1 cellular context compared by ENCODE assay signal in the genomic region with DNA sequence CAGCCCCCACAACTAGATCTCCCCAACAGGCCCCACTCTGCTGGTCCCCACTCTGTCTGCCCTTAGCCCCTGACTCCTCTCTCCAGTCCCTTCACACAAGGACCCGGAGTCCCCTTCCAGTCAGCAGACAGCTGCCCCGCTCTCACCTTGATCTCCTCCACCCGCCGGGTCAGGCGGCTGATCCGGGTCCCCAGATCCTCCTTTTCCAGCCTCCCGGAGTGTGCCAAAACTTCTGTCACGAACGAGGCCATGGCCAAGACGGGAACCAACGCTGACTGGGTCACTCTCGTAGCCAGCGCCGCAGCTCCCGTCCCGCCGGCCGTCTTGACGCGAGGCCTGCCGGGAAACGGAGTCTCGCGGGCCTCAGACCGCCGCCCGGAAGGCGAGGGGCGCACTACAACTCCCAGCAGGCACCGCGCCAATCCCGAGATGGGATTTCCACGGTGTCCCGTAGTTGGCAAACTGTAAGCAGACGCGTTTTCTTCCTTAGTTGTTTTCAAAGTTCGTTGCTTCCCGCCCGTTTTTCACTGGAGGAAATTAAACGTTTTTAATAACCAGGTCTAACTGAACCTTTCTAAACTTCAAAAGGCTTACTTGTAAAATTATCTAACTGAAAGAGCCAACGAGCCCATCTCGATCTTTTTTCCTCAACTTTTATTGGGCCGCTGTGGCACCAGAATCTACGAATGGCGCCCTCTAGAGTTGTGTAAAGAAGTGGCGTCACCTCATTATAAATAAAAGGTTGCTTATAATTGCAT.
TF ChIP-seq lines count a peak whose summit lies in the region.

ZW10 (minus strand) TSS at position 277 of the 758 bp plus-strand sequence; CDS start at position 251, 26 bp downstream.

TF ChIP-seq in HepG2, 621 proteins besides CTCF, POLR2A, EP300 and RAD21 (continued from another document):
- TF ChIP-seq, protein P1, sequence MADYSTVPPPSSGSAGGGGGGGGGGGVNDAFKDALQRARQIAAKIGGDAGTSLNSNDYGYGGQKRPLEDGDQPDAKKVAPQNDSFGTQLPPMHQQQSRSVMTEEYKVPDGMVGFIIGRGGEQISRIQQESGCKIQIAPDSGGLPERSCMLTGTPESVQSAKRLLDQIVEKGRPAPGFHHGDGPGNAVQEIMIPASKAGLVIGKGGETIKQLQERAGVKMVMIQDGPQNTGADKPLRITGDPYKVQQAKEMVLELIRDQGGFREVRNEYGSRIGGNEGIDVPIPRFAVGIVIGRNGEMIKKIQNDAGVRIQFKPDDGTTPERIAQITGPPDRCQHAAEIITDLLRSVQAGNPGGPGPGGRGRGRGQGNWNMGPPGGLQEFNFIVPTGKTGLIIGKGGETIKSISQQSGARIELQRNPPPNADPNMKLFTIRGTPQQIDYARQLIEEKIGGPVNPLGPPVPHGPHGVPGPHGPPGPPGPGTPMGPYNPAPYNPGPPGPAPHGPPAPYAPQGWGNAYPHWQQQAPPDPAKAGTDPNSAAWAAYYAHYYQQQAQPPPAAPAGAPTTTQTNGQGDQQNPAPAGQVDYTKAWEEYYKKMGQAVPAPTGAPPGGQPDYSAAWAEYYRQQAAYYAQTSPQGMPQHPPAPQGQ (CRISPR knock-in tag; IDR thresholded peaks at IDR 0.05; ENCODE audit: borderline replicate concordance) = no peak
- TF ChIP-seq RFXANK (CRISPR knock-in tag; IDR thresholded peaks at IDR 0.05) (no peak), HDAC1 (CRISPR knock-in tag; IDR thresholded peaks at IDR 0.05) (peak; percentile 86), NBN (conservative IDR thresholded peaks at IDR 0.05) (no peak), SMARCC2 (IDR thresholded peaks at IDR 0.05) (no peak), ZNF773 (CRISPR knock-in tag; IDR thresholded peaks at IDR 0.05; ENCODE audit: borderline replicate concordance) (no peak), POLR2G (IDR thresholded peaks at IDR 0.05; ENCODE audit: low read depth, low read length) (peak; percentile 86), TBX3 (IDR thresholded peaks at IDR 0.05; ENCODE audit: borderline replicate concordance) (no peak), BRD4 (CRISPR knock-in tag; IDR thresholded peaks at IDR 0.05) (no peak), ZNF446 (CRISPR knock-in tag; IDR thresholded peaks at IDR 0.05) (peak; percentile 80; the same call in 1 of the 2 replicates), ZBTB8A (CRISPR knock-in tag; IDR thresholded peaks at IDR 0.05; ENCODE audit: borderline replicate concordance, low read depth) (no peak), ZNF674 (CRISPR knock-in tag; IDR thresholded peaks at IDR 0.05; ENCODE audit: low read depth) (no peak), JUNB (CRISPR knock-in tag; IDR thresholded peaks at IDR 0.05; ENCODE audit: borderline replicate concordance) (no peak), ZNF704 (CRISPR knock-in tag; IDR thresholded peaks at IDR 0.05; ENCODE audit: borderline replicate concordance) (0 out of 2 replicates have a peak, but pooled peaks have one; percentile 43), FOXK1 (CRISPR knock-in tag; IDR thresholded peaks at IDR 0.05; ENCODE audit: borderline replicate concordance, low read depth) (0 out of 2 replicates have a peak, but pooled peaks have one; percentile 72), RBFOX2 (IDR thresholded peaks at IDR 0.05; ENCODE audit: low read depth, low read length) (peak; percentile 85), ZNF274 (CRISPR knock-in tag; IDR thresholded peaks at IDR 0.05) (no peak), ZBTB34 (CRISPR knock-in tag; IDR thresholded peaks at IDR 0.05) (0 out of 2 replicates have a peak, but pooled peaks have one; percentile 52), SUZ12 (IDR thresholded peaks at IDR 0.05; ENCODE audit: low read depth, low read length) (peak; percentile 91), ATF6 (CRISPR knock-in tag; conservative IDR thresholded peaks at IDR 0.05) (peak; percentile 62; the same call in 1 of the 2 replicates), MATR3 (CRISPR knock-in tag; IDR thresholded peaks at IDR 0.05) (no peak), ARNT2 (CRISPR knock-in tag; IDR thresholded peaks at IDR 0.05; ENCODE audit: low read depth) (peak; percentile 86), ZNF180 (CRISPR knock-in tag; IDR thresholded peaks at IDR 0.05; ENCODE audit: borderline replicate concordance, low read depth) (peak; percentile 74; the same call in 1 of the 2 replicates), MED1 (CRISPR knock-in tag; IDR thresholded peaks at IDR 0.05) (peak; percentile 66; the same call in 1 of the 2 replicates), KMT2A (CRISPR knock-in tag; IDR thresholded peaks at IDR 0.05) (peak; percentile 83), HNF4A (CRISPR knock-in tag; IDR thresholded peaks at IDR 0.05) (peak; percentile 21; the same call in 1 of the 2 replicates), NR2F1 (CRISPR knock-in tag; IDR thresholded peaks at IDR 0.05) (no peak), ZNF775 (CRISPR knock-in tag; IDR thresholded peaks at IDR 0.05; ENCODE audit: borderline replicate concordance) (no peak), ZBTB1 (CRISPR knock-in tag; IDR thresholded peaks at IDR 0.05; ENCODE audit: borderline replicate concordance) (no peak), PHF8 (CRISPR knock-in tag; IDR thresholded peaks at IDR 0.05) (peak; percentile 86), REXO4 (CRISPR knock-in tag; IDR thresholded peaks at IDR 0.05; ENCODE audit: borderline replicate concordance) (no peak), ZFP1 (CRISPR knock-in tag; IDR thresholded peaks at IDR 0.05) (peak; percentile 54; the same call in 1 of the 2 replicates), FOXO4 (CRISPR knock-in tag; conservative IDR thresholded peaks at IDR 0.05) (no peak), E2F5 (CRISPR knock-in tag; conservative IDR thresholded peaks at IDR 0.05) (peak; percentile 63)
- TF ChIP-seq, protein P2, sequence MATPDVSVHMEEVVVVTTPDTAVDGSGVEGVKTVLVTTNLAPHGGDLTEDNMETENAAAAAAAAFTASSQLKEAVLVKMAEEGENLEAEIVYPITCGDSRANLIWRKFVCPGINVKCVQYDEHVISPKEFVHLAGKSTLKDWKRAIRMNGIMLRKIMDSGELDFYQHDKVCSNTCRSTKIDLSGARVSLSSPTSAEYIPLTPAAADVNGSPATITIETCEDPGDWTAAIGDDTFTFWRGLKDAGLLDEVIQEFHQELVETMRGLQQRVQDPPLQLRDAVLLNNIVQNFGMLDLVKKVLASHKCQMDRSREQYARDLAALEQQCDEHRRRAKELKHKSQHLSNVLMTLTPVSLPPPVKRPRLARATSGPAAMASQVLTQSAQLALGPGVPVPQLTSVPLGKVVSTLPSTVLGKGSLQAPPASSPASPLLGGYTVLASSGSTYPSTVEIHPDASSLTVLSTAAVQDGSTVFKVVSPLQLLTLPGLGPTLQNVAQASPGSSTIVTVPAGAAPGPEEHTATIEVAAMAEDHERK (CRISPR knock-in tag; IDR thresholded peaks at IDR 0.05; ENCODE audit: low read depth) = peak; percentile 67; the same call in 1 of the 2 replicates
- TF ChIP-seq, protein P3, sequence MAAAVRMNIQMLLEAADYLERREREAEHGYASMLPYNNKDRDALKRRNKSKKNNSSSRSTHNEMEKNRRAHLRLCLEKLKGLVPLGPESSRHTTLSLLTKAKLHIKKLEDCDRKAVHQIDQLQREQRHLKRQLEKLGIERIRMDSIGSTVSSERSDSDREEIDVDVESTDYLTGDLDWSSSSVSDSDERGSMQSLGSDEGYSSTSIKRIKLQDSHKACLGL (CRISPR knock-in tag; IDR thresholded peaks at IDR 0.05) = peak; percentile 68; the same call in 1 of the 2 replicates
- TF ChIP-seq, protein P4, sequence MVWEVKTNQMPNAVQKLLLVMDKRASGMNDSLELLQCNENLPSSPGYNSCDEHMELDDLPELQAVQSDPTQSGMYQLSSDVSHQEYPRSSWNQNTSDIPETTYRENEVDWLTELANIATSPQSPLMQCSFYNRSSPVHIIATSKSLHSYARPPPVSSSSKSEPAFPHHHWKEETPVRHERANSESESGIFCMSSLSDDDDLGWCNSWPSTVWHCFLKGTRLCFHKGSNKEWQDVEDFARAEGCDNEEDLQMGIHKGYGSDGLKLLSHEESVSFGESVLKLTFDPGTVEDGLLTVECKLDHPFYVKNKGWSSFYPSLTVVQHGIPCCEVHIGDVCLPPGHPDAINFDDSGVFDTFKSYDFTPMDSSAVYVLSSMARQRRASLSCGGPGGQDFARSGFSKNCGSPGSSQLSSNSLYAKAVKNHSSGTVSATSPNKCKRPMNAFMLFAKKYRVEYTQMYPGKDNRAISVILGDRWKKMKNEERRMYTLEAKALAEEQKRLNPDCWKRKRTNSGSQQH (CRISPR knock-in tag; IDR thresholded peaks at IDR 0.05; ENCODE audit: low read depth) = 0 out of 2 replicates have a peak, but pooled peaks have one; percentile 62
- TF ChIP-seq, protein P5, sequence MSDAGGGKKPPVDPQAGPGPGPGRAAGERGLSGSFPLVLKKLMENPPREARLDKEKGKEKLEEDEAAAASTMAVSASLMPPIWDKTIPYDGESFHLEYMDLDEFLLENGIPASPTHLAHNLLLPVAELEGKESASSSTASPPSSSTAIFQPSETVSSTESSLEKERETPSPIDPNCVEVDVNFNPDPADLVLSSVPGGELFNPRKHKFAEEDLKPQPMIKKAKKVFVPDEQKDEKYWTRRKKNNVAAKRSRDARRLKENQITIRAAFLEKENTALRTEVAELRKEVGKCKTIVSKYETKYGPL (CRISPR knock-in tag; IDR thresholded peaks at IDR 0.05) = no peak
- TF ChIP-seq, protein P6, sequence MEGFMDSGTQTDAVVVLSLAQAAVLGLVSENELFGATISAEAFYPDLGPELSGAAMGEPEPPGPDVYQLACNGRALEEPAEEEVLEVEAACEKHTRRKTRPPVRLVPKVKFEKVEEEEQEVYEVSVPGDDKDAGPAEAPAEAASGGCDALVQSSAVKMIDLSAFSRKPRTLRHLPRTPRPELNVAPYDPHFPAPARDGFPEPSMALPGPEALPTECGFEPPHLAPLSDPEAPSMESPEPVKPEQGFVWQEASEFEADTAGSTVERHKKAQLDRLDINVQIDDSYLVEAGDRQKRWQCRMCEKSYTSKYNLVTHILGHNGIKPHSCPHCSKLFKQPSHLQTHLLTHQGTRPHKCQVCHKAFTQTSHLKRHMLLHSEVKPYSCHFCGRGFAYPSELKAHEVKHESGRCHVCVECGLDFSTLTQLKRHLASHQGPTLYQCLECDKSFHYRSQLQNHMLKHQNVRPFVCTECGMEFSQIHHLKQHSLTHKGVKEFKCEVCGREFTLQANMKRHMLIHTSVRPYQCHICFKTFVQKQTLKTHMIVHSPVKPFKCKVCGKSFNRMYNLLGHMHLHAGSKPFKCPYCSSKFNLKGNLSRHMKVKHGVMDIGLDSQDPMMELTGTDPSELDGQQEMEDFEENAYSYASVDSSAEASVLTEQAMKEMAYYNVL (CRISPR knock-in tag; IDR thresholded peaks at IDR 0.05; ENCODE audit: borderline replicate concordance) = 0 out of 2 replicates have a peak, but pooled peaks have one; percentile 16
